ENCODE assay signal across 1 cellular context in genomic region chr7:155205368-155206285, GRCh38.
TF ChIP-seq lines count a peak whose summit lies in the region.

No MANE protein-coding gene starts in this region.

TF ChIP-seq in K562, 482 proteins besides CTCF, POLR2A, EP300 and RAD21 (continued from another document and continues in another):
- TF ChIP-seq CHD4 (IDR thresholded peaks at IDR 0.05; ENCODE audit: insufficient read depth, insufficient replicate concordance, low read depth, low read length, poor library complexity, severe bottlenecking) (peak; percentile 16), SMARCB1 (IDR thresholded peaks at IDR 0.05; ENCODE audit: insufficient read length, low read depth) (no peak), ZNF57 (CRISPR knock-in tag; IDR thresholded peaks at IDR 0.05) (peak; percentile 81; the same call in 1 of the 2 replicates), CAMTA2 (CRISPR knock-in tag; conservative IDR thresholded peaks at IDR 0.05) (no peak), DMBX1 (CRISPR knock-in tag; IDR thresholded peaks at IDR 0.05; ENCODE audit: borderline replicate concordance) (no peak), ZNF184 (CRISPR knock-in tag; IDR thresholded peaks at IDR 0.05) (no peak), ZNF431 (CRISPR knock-in tag; IDR thresholded peaks at IDR 0.05) (peak; percentile 94), BHLHE40 (IDR thresholded peaks at IDR 0.05; ENCODE audit: low read length) (peak; percentile 100), PHB2 (IDR thresholded peaks at IDR 0.05; ENCODE audit: low read depth) (peak; percentile 86), PRMT5 (CRISPR knock-in tag; IDR thresholded peaks at IDR 0.05) (no peak), TRIM25 (IDR thresholded peaks at IDR 0.05; ENCODE audit: borderline replicate concordance) (peak; percentile 99; the same call in 1 of the 2 replicates), REST (CRISPR knock-in tag; IDR thresholded peaks at IDR 0.05; ENCODE audit: low read depth) (peak; percentile 69; the same call in 1 of the 2 replicates), THRB (CRISPR knock-in tag; conservative IDR thresholded peaks at IDR 0.05) (peak; percentile 99), ZNF778 (CRISPR knock-in tag; IDR thresholded peaks at IDR 0.05) (no peak), HDAC3 (IDR thresholded peaks at IDR 0.05; ENCODE audit: borderline replicate concordance, partially characterized antibody) (peak; percentile 88), FOXJ3 (CRISPR knock-in tag; IDR thresholded peaks at IDR 0.05) (no peak), GTF2F1 (IDR thresholded peaks at IDR 0.05; ENCODE audit: low read depth, low read length) (0 out of 2 replicates have a peak, but pooled peaks have one; percentile 68), NONO (IDR thresholded peaks at IDR 0.05; ENCODE audit: low read depth in 2 of 2, low read length in 1 of 2) (peak in 1 of 2 experiments; percentile 67; a peak in 1 of 4 replicates), DNMT1 (IDR thresholded peaks at IDR 0.05) (peak; percentile 92; the same call in 1 of the 2 replicates), MIER1 (IDR thresholded peaks at IDR 0.05; ENCODE audit: low read depth) (peak; percentile 69; the same call in 1 of the 2 replicates), TARDBP (IDR thresholded peaks at IDR 0.05) (peak; percentile 91), HDAC6 (IDR thresholded peaks at IDR 0.05; ENCODE audit: low read depth, low read length) (no peak), THRA (IDR thresholded peaks at IDR 0.05) (no peak), POLR2G (IDR thresholded peaks at IDR 0.05; ENCODE audit: low read depth, low read length) (peak; percentile 87), HMG20A (CRISPR knock-in tag; conservative IDR thresholded peaks at IDR 0.05) (no peak), SNIP1 (IDR thresholded peaks at IDR 0.05; ENCODE audit: low read depth) (peak; percentile 73), FOS (IDR thresholded peaks at IDR 0.05; ENCODE audit: extremely low read depth, insufficient read length) (peak; percentile 4), TBL1XR1 (IDR thresholded peaks at IDR 0.05; ENCODE audit: low read length in 2 of 2) (peak; percentile 88; a peak in 3 of 4 replicates), BMI1 (IDR thresholded peaks at IDR 0.05; ENCODE audit: low read length) (no peak), ZNF274 (IDR thresholded peaks at IDR 0.05; ENCODE audit: borderline replicate concordance, low read depth, low read length) (no peak), PTRF (tag; IDR thresholded peaks at IDR 0.05) (no peak), ETV1 (tag; conservative IDR thresholded peaks at IDR 0.05; ENCODE audit: low read depth) (peak; percentile 65), SP1 (CRISPR knock-in tag; IDR thresholded peaks at IDR 0.05) (peak; percentile 96), HLTF (IDR thresholded peaks at IDR 0.05) (peak; percentile 99), NBN (IDR thresholded peaks at IDR 0.05; ENCODE audit: low read depth) (peak; percentile 98), CSDE1 (IDR thresholded peaks at IDR 0.05) (peak; percentile 55 to 90), NFXL1 (CRISPR knock-in tag; IDR thresholded peaks at IDR 0.05) (no peak), POLR3G (IDR thresholded peaks at IDR 0.05; ENCODE audit: extremely low read depth, insufficient read length, insufficient replicate concordance) (no peak), NR4A1 (CRISPR knock-in tag; IDR thresholded peaks at IDR 0.05) (0 out of 2 replicates have a peak, but pooled peaks have one; percentile 53), NR4A1 (tag; IDR thresholded peaks at IDR 0.05) (peak; percentile 84; the same call in 1 of the 2 replicates), ZBTB34 (CRISPR knock-in tag; IDR thresholded peaks at IDR 0.05) (no peak), SMAD1 (IDR thresholded peaks at IDR 0.05; ENCODE audit: low read depth, low read length, partially characterized antibody) (peak; percentile 60), HOXB6 (CRISPR knock-in tag; IDR thresholded peaks at IDR 0.05; ENCODE audit: borderline replicate concordance) (0 out of 2 replicates have a peak, but pooled peaks have one; percentile 41), CEBPG (CRISPR knock-in tag; IDR thresholded peaks at IDR 0.05) (no peak), CEBPG (tag; conservative IDR thresholded peaks at IDR 0.05 in 1 of 2, IDR thresholded peaks at IDR 0.05 in 1 of 2) (no peak), RCOR1 (IDR thresholded peaks at IDR 0.05; ENCODE audit: borderline replicate concordance in 1 of 2, low read depth in 2 of 2, low read length in 2 of 2) (peak in 1 of 2 experiments; percentile 84; a peak in 2 of 4 replicates), ZNF551 (CRISPR knock-in tag; IDR thresholded peaks at IDR 0.05) (no peak), RBM17 (IDR thresholded peaks at IDR 0.05; ENCODE audit: borderline replicate concordance, low read depth, low read length) (no peak), MYNN (IDR thresholded peaks at IDR 0.05) (peak; percentile 98), MYNN (CRISPR knock-in tag; IDR thresholded peaks at IDR 0.05) (no peak), NRF1 (conservative IDR thresholded peaks at IDR 0.05 in 1 of 2, IDR thresholded peaks at IDR 0.05 in 1 of 2) (peak; percentile 88 to 91), ZNF143 (CRISPR knock-in tag; IDR thresholded peaks at IDR 0.05) (peak; percentile 11; the same call in 1 of the 2 replicates)
- TF ChIP-seq, protein P1, sequence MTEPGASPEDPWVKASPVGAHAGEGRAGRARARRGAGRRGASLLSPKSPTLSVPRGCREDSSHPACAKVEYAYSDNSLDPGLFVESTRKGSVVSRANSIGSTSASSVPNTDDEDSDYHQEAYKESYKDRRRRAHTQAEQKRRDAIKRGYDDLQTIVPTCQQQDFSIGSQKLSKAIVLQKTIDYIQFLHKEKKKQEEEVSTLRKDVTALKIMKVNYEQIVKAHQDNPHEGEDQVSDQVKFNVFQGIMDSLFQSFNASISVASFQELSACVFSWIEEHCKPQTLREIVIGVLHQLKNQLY (CRISPR knock-in tag; conservative IDR thresholded peaks at IDR 0.05) = peak; percentile 43 to 96; a peak in 3 of 4 replicates
- TF ChIP-seq, protein P2, sequence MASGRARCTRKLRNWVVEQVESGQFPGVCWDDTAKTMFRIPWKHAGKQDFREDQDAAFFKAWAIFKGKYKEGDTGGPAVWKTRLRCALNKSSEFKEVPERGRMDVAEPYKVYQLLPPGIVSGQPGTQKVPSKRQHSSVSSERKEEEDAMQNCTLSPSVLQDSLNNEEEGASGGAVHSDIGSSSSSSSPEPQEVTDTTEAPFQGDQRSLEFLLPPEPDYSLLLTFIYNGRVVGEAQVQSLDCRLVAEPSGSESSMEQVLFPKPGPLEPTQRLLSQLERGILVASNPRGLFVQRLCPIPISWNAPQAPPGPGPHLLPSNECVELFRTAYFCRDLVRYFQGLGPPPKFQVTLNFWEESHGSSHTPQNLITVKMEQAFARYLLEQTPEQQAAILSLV (tag; IDR thresholded peaks at IDR 0.05) = peak; percentile 6
- TF ChIP-seq, protein P3, sequence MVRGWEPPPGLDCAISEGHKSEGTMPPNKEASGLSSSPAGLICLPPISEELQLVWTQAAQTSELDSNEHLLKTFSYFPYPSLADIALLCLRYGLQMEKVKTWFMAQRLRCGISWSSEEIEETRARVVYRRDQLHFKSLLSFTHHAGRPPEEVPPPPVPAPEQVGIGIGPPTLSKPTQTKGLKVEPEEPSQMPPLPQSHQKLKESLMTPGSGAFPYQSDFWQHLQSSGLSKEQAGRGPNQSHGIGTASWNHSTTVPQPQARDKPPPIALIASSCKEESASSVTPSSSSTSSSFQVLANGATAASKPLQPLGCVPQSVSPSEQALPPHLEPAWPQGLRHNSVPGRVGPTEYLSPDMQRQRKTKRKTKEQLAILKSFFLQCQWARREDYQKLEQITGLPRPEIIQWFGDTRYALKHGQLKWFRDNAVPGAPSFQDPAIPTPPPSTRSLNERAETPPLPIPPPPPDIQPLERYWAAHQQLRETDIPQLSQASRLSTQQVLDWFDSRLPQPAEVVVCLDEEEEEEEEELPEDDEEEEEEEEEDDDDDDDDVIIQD (CRISPR knock-in tag; IDR thresholded peaks at IDR 0.05) = no peak
- TF ChIP-seq, protein P4, sequence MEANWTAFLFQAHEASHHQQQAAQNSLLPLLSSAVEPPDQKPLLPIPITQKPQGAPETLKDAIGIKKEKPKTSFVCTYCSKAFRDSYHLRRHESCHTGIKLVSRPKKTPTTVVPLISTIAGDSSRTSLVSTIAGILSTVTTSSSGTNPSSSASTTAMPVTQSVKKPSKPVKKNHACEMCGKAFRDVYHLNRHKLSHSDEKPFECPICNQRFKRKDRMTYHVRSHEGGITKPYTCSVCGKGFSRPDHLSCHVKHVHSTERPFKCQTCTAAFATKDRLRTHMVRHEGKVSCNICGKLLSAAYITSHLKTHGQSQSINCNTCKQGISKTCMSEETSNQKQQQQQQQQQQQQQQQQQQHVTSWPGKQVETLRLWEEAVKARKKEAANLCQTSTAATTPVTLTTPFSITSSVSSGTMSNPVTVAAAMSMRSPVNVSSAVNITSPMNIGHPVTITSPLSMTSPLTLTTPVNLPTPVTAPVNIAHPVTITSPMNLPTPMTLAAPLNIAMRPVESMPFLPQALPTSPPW (CRISPR knock-in tag; IDR thresholded peaks at IDR 0.05) = peak; percentile 96
- TF ChIP-seq, protein P5, sequence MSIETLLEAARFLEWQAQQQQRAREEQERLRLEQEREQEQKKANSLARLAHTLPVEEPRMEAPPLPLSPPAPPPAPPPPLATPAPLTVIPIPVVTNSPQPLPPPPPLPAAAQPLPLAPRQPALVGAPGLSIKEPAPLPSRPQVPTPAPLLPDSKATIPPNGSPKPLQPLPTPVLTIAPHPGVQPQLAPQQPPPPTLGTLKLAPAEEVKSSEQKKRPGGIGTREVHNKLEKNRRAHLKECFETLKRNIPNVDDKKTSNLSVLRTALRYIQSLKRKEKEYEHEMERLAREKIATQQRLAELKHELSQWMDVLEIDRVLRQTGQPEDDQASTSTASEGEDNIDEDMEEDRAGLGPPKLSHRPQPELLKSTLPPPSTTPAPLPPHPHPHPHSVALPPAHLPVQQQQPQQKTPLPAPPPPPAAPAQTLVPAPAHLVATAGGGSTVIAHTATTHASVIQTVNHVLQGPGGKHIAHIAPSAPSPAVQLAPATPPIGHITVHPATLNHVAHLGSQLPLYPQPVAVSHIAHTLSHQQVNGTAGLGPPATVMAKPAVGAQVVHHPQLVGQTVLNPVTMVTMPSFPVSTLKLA (conservative IDR thresholded peaks at IDR 0.05) = peak; percentile 98 to 99
